18 cellular contexts compared by ENCODE assay signal in genomic region chr1:207030522-207031009, GRCh38. TPM values are rescaled to one million over a fixed set of nuclear protein-coding genes. Genes with fewer than 3 reads are reported as not detected.
DNase-seq lines count a peak whose midpoint lies in the region; ATAC-seq, FAIRE-seq and TF ChIP-seq lines count a peak whose summit lies in the region.
"Had no signal": no experiment of that assay in that cellular context is flagged by ENCODE, and none has a peak within 500 bp of the region (broad histone marks: within the 10 kb centered on the region; RNA-seq: fewer than 3 reads in every experiment).

No MANE protein-coding gene starts in this region.

- no peak overlapping the region for H3K4me3 Mint-ChIP-seq in GM23338
- H3K4me3 Mint-ChIP-seq: activated naive CD8-positive, alpha-beta T cell; memory B cell; neural progenitor cell had no signal

- H3K27ac Mint-ChIP-seq in GM23338 = no peak overlapping the region
- H3K27ac Mint-ChIP-seq: activated naive CD8-positive, alpha-beta T cell; memory B cell; neural progenitor cell had no signal

- in situ Hi-C loops in K562 (cut with MboI) = no loop called here

- FAIRE-seq in K562 (lab: Jason Lieb, UNC) = no peak
- FAIRE-seq: H1 had no signal

- H3K4me1 ChIP-seq in GM23338 (ENCODE audit: insufficient read depth) (peaks cover 40% of the 10 kb centered on the region), K562 (replicated peaks in 1 of 2; ENCODE audit: control insufficient read depth in 2 of 2, insufficient read depth in 2 of 2, low read length in 2 of 2) (peaks cover 13 to 92% of the 10 kb centered on the region in 2 experiments)

- H3K27ac ChIP-seq in GM23338 (ENCODE audit: low read depth) (no peak overlapping the region), K562 (ENCODE audit: extremely low read depth, low read depth, low read length) (peak overlapping the region; percentile 35; the same call in 2 of the 3 replicates)
- H3K27ac ChIP-seq: gastroesophageal sphincter, neural progenitor cell had no signal

- H3K4me3 ChIP-seq in GM23338 = no peak overlapping the region
- H3K4me3 ChIP-seq in K562 = no peak overlapping the region
- no peak overlapping the region for H3K4me3 ChIP-seq in foreskin fibroblast (ENCODE audit: low read depth in 1 of 2, low read length in 2 of 2)
- H3K4me3 ChIP-seq: gastroesophageal sphincter, neural progenitor cell, right lobe of liver had no signal

- H3K9ac ChIP-seq in K562 (ENCODE audit: insufficient read depth in 1 of 2, low read depth in 2 of 2, low read length in 2 of 2) = peak overlapping the region in 1 of 2 experiments; percentile 25; a peak in 1 of 4 replicates
- H3K9ac ChIP-seq: neural progenitor cell had no signal

- TF ChIP-seq CTCF in GM23338 (conservative IDR thresholded peaks at IDR 0.05; ENCODE audit: low read depth in 2 of 2) = no peak
- no peak for TF ChIP-seq CTCF in K562 (IDR thresholded peaks at IDR 0.05 in 2 of 3, conservative IDR thresholded peaks at IDR 0.05 in 1 of 3; ENCODE audit: insufficient read depth in 2 of 3, low read depth in 1 of 3, low read length in 3 of 3)
- no peak for TF ChIP-seq CTCF in foreskin fibroblast (IDR thresholded peaks at IDR 0.05; ENCODE audit: low read depth, low read length)

- H3K27me3 Mint-ChIP-seq in GM23338 (ENCODE audit: insufficient read depth, low read depth, poor library complexity) = peaks cover 3% of the 10 kb centered on the region

- no TSS peak for BruUV-seq in K562 (replicated peaks; lab: Mats Ljungman, UMichigan)

- no peak for DNase-seq in GM23338 (ENCODE audit: low spot score)
- DNase-seq in K562 (ENCODE audit: extremely low read depth in 1 of 4, low spot score in 3 of 4) = no peak
- peak; percentile 68 for DNase-seq in kidney tubule cell (ENCODE audit: low spot score)
- peak; percentile 67 for DNase-seq in renal cortical epithelial cell (ENCODE audit: low read depth)
- DNase-seq in NCI-H345 (lab: John Stamatoyannopoulos, UW) = no peak
- no peak for DNase-seq in HuH-7 (ENCODE audit: low spot score)
- DNase-seq in foreskin fibroblast = no peak
- DNase-seq: activated T-cell treated with anti-CD3 and anti-CD28 coated beads, Interleukin-2, amount 50 U/mL, for 1 hour; effector CD4-positive, alpha-beta T cell; NCI-H1694 treated with DMSO at 0.1 percent for 48 hours; NCI-H526; right lobe of liver had no signal

- no peak for ATAC-seq in GM23338
- no peak for ATAC-seq in K562
- ATAC-seq in HG03432 (IDR thresholded peaks at IDR 0.05; ENCODE audit: unreplicated experiment) = no peak
- ATAC-seq: gastroesophageal sphincter had no signal

- no peaks in the 10 kb centered on the region for H3K36me3 Mint-ChIP-seq in GM23338 (ENCODE audit: low read depth)
- H3K36me3 Mint-ChIP-seq: activated naive CD8-positive, alpha-beta T cell; memory B cell; neural progenitor cell had no signal

- POLR2A ChIA-PET in K562 (lab: Yijun Ruan, JAX) = interaction anchor here (0.5 to 9.0 kb wide), 6 partner anchors 8 to 803 kb away, joined by 3 to 104 read pairs (median 17); partner anchors contain the start of gene YOD1

- no peak for TF ChIP-seq RAD21 in K562 (CRISPR knock-in tag; conservative IDR thresholded peaks at IDR 0.05 in 1 of 2, IDR thresholded peaks at IDR 0.05 in 1 of 2)

- CTCF ChIA-PET in K562 (lab: Yijun Ruan, JAX; ENCODE audit: low intra/inter-chr PET ratio) = no interaction called here

- intact Hi-C loops in K562 (cut with micrococcal nuclease) = no loop called here

- no peaks in the 10 kb centered on the region for H3F3A ChIP-seq in GM23338 (replicated peaks; ENCODE audit: low read depth)

- H2AFZ ChIP-seq in GM23338 (no peak overlapping the region), K562 (ENCODE audit: low read depth, low read length) (peak overlapping the region; percentile 61)
- H2AFZ ChIP-seq: neural progenitor cell had no signal

- H3K4me1 Mint-ChIP-seq in GM23338 = peaks cover 61% of the 10 kb centered on the region
- H3K4me1 Mint-ChIP-seq: memory B cell had no signal

- no peaks in the 10 kb centered on the region for H4K20me1 ChIP-seq in GM23338 (replicated peaks; ENCODE audit: insufficient read depth)
- H4K20me1 ChIP-seq in K562 (replicated peaks; ENCODE audit: control insufficient read depth, insufficient read depth, low read length) = no peaks in the 10 kb centered on the region

- no peak for TF ChIP-seq EP300 in K562 (IDR thresholded peaks at IDR 0.05; ENCODE audit: low read length)

- 24% methylated on average over 5 of the region's 5 CpGs for WGBS in K562 (ENCODE audit: insufficient coverage, low coverage, missing lambda C conversion rate)

- no peaks in the 10 kb centered on the region for H3K9me3 Mint-ChIP-seq in GM23338
- H3K9me3 Mint-ChIP-seq: memory B cell, neural progenitor cell had no signal

- H3K27me3 ChIP-seq in GM23338 (ENCODE audit: insufficient read depth) = no peaks in the 10 kb centered on the region
- no peaks in the 10 kb centered on the region for H3K27me3 ChIP-seq in K562 (ENCODE audit: control insufficient read depth in 2 of 2, insufficient read depth in 2 of 2, low read length in 2 of 2)
- H3K27me3 ChIP-seq: neural progenitor cell, right lobe of liver had no signal

- peaks cover 10% of the 10 kb centered on the region; the same call in 1 of the 2 replicates for H3K9me2 ChIP-seq in GM23338 (ENCODE audit: insufficient read depth)

- H3K4me2 ChIP-seq in GM23338 = peak overlapping the region; percentile 49; the same call in 1 of the 2 replicates
- H3K4me2 ChIP-seq in K562 (ENCODE audit: insufficient read depth, low read length) = peak overlapping the region; percentile 59
- H3K4me2 ChIP-seq: neural progenitor cell had no signal

- no peaks in the 10 kb centered on the region for H3K36me3 ChIP-seq in GM23338 (ENCODE audit: insufficient read depth)
- H3K36me3 ChIP-seq in K562 (ENCODE audit: control insufficient read depth, insufficient read depth, low read length) = no peaks in the 10 kb centered on the region
- H3K36me3 ChIP-seq: gastroesophageal sphincter, neural progenitor cell, right lobe of liver had no signal

- H3K9me1 ChIP-seq in K562 (ENCODE audit: control insufficient read depth, insufficient read depth, low read length) = no peaks in the 10 kb centered on the region

- no peak for TF ChIP-seq POLR2A in K562 (conservative IDR thresholded peaks at IDR 0.05)

- no peaks in the 10 kb centered on the region for H3K79me2 ChIP-seq in GM23338 (replicated peaks; ENCODE audit: insufficient read depth)
- H3K79me2 ChIP-seq in K562 (ENCODE audit: control insufficient read depth, insufficient read depth, low read length) = peaks cover 6% of the 10 kb centered on the region; the same call in 2 of the 3 replicates

- no peaks in the 10 kb centered on the region for H3K9me3 ChIP-seq in K562 (replicated peaks; ENCODE audit: control insufficient read depth, insufficient read depth, low read depth, low read length)
- H3K9me3 ChIP-seq: gastroesophageal sphincter, right lobe of liver had no signal

RNA-seq across cellular contexts. Expression of gene C1orf116, which starts 2.0 kb away (rescaled TPM):
- total RNA-seq in GM23338 (2014; rRNA removed; shearing (Covaris generic)) = 4.0 and 5.3 TPM in 2 replicates
- polyA plus RNA-seq in GM23338 (2016; fragmentation: Nextera tagmentation; extraction: Ambion mirVana) (2.2 and 2.3 TPM in 2 replicates), K562 (2011; rRNA removed) (1.2 and 2.6 TPM in 2 replicates), K562 (2014; fragmentation: Illumina TruSeq; extraction: Trizol) (3.0 and 3.1 TPM in 2 replicates), K562 (2014; fragmentation: Nextera tagmentation; extraction: Ambion mirVana) (under 1 TPM; 0.62 to 0.69 TPM), K562 (2014; rRNA removed) (0.62 and 0.95 TPM in 2 replicates)
- total RNA-seq in K562 (2011; cell fraction: chromatin; rRNA removed; ENCODE audit: low replicate concordance) = 2.8 and 4.0 TPM in 2 replicates
- total RNA-seq in K562 (2011; cell fraction: nucleolus; rRNA removed) = 2.5 and 3.0 TPM in 2 replicates
- 3.1 and 3.4 TPM in 2 replicates for total RNA-seq in K562 (2011; cell fraction: nucleoplasm; rRNA removed)
- total RNA-seq in K562 (2014; rRNA removed) (1.8 TPM in 2 replicates), K562 (2014; rRNA removed; fragmentation: Illumina TruSeq; extraction: Trizol) (0.80 and 0.95 TPM in 2 replicates), K562 (2015; rRNA removed; fragmentation: Illumina TruSeq; extraction: Trizol) (0.80 and 0.87 TPM in 2 replicates), K562 (2021) (2.6 and 2.7 TPM in 2 replicates), renal cortical epithelial cell (16.3 and 17.9 TPM in 2 replicates)
- polyA plus RNA-seq in K562 (2011; cell fraction: cytosol; rRNA removed) = 0.81 and 1.4 TPM in 2 replicates
- 2.3 and 5.0 TPM in 2 replicates for polyA plus RNA-seq in K562 (2011; cell fraction: nucleus; rRNA removed)
- polyA plus RNA-seq in K562 (2012) = 2.2 and 2.8 TPM in 2 replicates
- polyA minus RNA-seq in K562 (2011; rRNA and poly(A)+ RNA removed) = 2.6 TPM in 2 replicates
- 2.4 and 2.5 TPM in 2 replicates for polyA minus RNA-seq in K562 (2011; cell fraction: cytosol; rRNA and poly(A)+ RNA removed)
- 4.4 and 5.2 TPM in 2 replicates for polyA minus RNA-seq in K562 (2011; cell fraction: nucleus; rRNA and poly(A)+ RNA removed)

RNA-seq across cellular contexts. Expression of gene YOD1, which starts 20.4 kb away (rescaled TPM):
- total RNA-seq in GM23338 (2014; rRNA removed; shearing (Covaris generic)) = 19.7 and 21.9 TPM in 2 replicates
- polyA plus RNA-seq in GM23338 (2016; fragmentation: Nextera tagmentation; extraction: Ambion mirVana) (3.9 and 4.6 TPM in 2 replicates), K562 (2011; rRNA removed) (38.8 and 46.9 TPM in 2 replicates), K562 (2014; fragmentation: Illumina TruSeq; extraction: Trizol) (43.9 and 46.5 TPM in 2 replicates), K562 (2014; fragmentation: Nextera tagmentation; extraction: Ambion mirVana) (10 to 100 TPM; 18.2 to 24.0 TPM), K562 (2014; rRNA removed) (27.9 and 28.7 TPM in 2 replicates)
- 25.7 and 74.5 TPM in 2 replicates for total RNA-seq in K562 (2011; cell fraction: chromatin; rRNA removed; ENCODE audit: low replicate concordance)
- 20.0 and 23.4 TPM in 2 replicates for total RNA-seq in K562 (2011; cell fraction: nucleolus; rRNA removed)
- total RNA-seq in K562 (2011; cell fraction: nucleoplasm; rRNA removed) = 50.4 and 82.5 TPM in 2 replicates
- total RNA-seq in K562 (2014; rRNA removed) (47.5 and 49.8 TPM in 2 replicates), K562 (2014; rRNA removed; fragmentation: Illumina TruSeq; extraction: Trizol) (78.1 and 91.0 TPM in 2 replicates), K562 (2015; rRNA removed; fragmentation: Illumina TruSeq; extraction: Trizol) (51.8 and 56.0 TPM in 2 replicates), K562 (2021) (61.6 and 61.7 TPM in 2 replicates), renal cortical epithelial cell (15.1 and 15.5 TPM in 2 replicates)
- polyA plus RNA-seq in K562 (2011; cell fraction: cytosol; rRNA removed) = 9.4 and 20.3 TPM in 2 replicates
- 23.5 and 35.3 TPM in 2 replicates for polyA plus RNA-seq in K562 (2011; cell fraction: nucleus; rRNA removed)
- polyA plus RNA-seq in K562 (2012) = 19.8 and 21.4 TPM in 2 replicates
- polyA minus RNA-seq in K562 (2011; rRNA and poly(A)+ RNA removed) = 61.7 and 76.1 TPM in 2 replicates
- polyA minus RNA-seq in K562 (2011; cell fraction: cytosol; rRNA and poly(A)+ RNA removed) = 33.8 and 43.8 TPM in 2 replicates
- 50.4 and 102 TPM in 2 replicates for polyA minus RNA-seq in K562 (2011; cell fraction: nucleus; rRNA and poly(A)+ RNA removed)

RNA-seq across cellular contexts. Expression of gene PFKFB2, which starts 22.5 kb away (rescaled TPM):
- total RNA-seq in GM23338 (2014; rRNA removed; shearing (Covaris generic)) = 10.1 and 14.8 TPM in 2 replicates
- polyA plus RNA-seq in GM23338 (2016; fragmentation: Nextera tagmentation; extraction: Ambion mirVana) (3.8 and 4.9 TPM in 2 replicates), K562 (2011; rRNA removed) (24.1 and 26.0 TPM in 2 replicates), K562 (2014; fragmentation: Illumina TruSeq; extraction: Trizol) (13.5 and 16.4 TPM in 2 replicates), K562 (2014; fragmentation: Nextera tagmentation; extraction: Ambion mirVana) (1 to 10 TPM; 6.9 to 7.6 TPM), K562 (2014; rRNA removed) (11.7 and 11.9 TPM in 2 replicates)
- total RNA-seq in K562 (2011; cell fraction: chromatin; rRNA removed; ENCODE audit: low replicate concordance) = 29.4 and 45.8 TPM in 2 replicates
- 18.0 and 21.1 TPM in 2 replicates for total RNA-seq in K562 (2011; cell fraction: nucleolus; rRNA removed)
- 29.2 and 44.5 TPM in 2 replicates for total RNA-seq in K562 (2011; cell fraction: nucleoplasm; rRNA removed)
- total RNA-seq in K562 (2014; rRNA removed) (10.5 and 12.3 TPM in 2 replicates), K562 (2014; rRNA removed; fragmentation: Illumina TruSeq; extraction: Trizol) (21.9 and 26.2 TPM in 2 replicates), K562 (2015; rRNA removed; fragmentation: Illumina TruSeq; extraction: Trizol) (17.3 and 17.8 TPM in 2 replicates), K562 (2021) (20.4 and 22.9 TPM in 2 replicates), renal cortical epithelial cell (10.7 and 15.8 TPM in 2 replicates)
- 7.4 and 16.5 TPM in 2 replicates for polyA plus RNA-seq in K562 (2011; cell fraction: cytosol; rRNA removed)
- polyA plus RNA-seq in K562 (2011; cell fraction: nucleus; rRNA removed) = 45.3 and 52.2 TPM in 2 replicates
- polyA plus RNA-seq in K562 (2012) = 11.2 and 14.1 TPM in 2 replicates
- polyA minus RNA-seq in K562 (2011; rRNA and poly(A)+ RNA removed) = 44.6 and 45.6 TPM in 2 replicates
- polyA minus RNA-seq in K562 (2011; cell fraction: cytosol; rRNA and poly(A)+ RNA removed) = 11.7 and 14.3 TPM in 2 replicates
- polyA minus RNA-seq in K562 (2011; cell fraction: nucleus; rRNA and poly(A)+ RNA removed) = 18.3 and 29.3 TPM in 2 replicates

RNA-seq across cellular contexts. Expression of gene C4BPB, which starts 58.1 kb away (rescaled TPM):
- not detected in 2 replicates for total RNA-seq in GM23338 (2014; rRNA removed; shearing (Covaris generic))
- not detected in 2 replicates for polyA plus RNA-seq in GM23338 (2016; fragmentation: Nextera tagmentation; extraction: Ambion mirVana)
- not detected in 2 replicates for total RNA-seq in K562 (2011; cell fraction: chromatin; rRNA removed; ENCODE audit: low replicate concordance)
- total RNA-seq in K562 (2011; cell fraction: nucleolus; rRNA removed) = not detected in 2 replicates
- not detected in 2 replicates for total RNA-seq in K562 (2011; cell fraction: nucleoplasm; rRNA removed)
- total RNA-seq in K562 (2014; rRNA removed) = not detected in 2 replicates
- not detected in 2 replicates for total RNA-seq in K562 (2014; rRNA removed; fragmentation: Illumina TruSeq; extraction: Trizol)
- not detected in 2 replicates for total RNA-seq in K562 (2015; rRNA removed; fragmentation: Illumina TruSeq; extraction: Trizol)
- not detected in 2 replicates for total RNA-seq in K562 (2021)
- polyA plus RNA-seq in K562 (2011; rRNA removed) = not detected in 2 replicates
- polyA plus RNA-seq in K562 (2011; cell fraction: cytosol; rRNA removed) = 0.03 TPM in 1 of 2 replicates, not detected in the other
- polyA plus RNA-seq in K562 (2011; cell fraction: nucleus; rRNA removed) = not detected in 2 replicates
- not detected in 2 replicates for polyA plus RNA-seq in K562 (2012)
- polyA plus RNA-seq in K562 (2014; fragmentation: Illumina TruSeq; extraction: Trizol) = not detected in 2 replicates
- polyA plus RNA-seq in K562 (2014; fragmentation: Nextera tagmentation; extraction: Ambion mirVana) = not detected
- polyA plus RNA-seq in K562 (2014; rRNA removed) = not detected in 2 replicates
- polyA minus RNA-seq in K562 (2011; rRNA and poly(A)+ RNA removed) = 0.12 TPM in 1 of 2 replicates, not detected in the other
- polyA minus RNA-seq in K562 (2011; cell fraction: cytosol; rRNA and poly(A)+ RNA removed) = 2.3 and 3.0 TPM in 2 replicates
- polyA minus RNA-seq in K562 (2011; cell fraction: nucleus; rRNA and poly(A)+ RNA removed) = 0.22 and 0.54 TPM in 2 replicates
- total RNA-seq in renal cortical epithelial cell = not detected in 2 replicates
- total RNA-seq: H1 had no signal
- polyA plus RNA-seq: H1 had no signal

Comparison
In these comparisons a context has a peak if more than half of its experiments do, and no peak if none do; other contexts are left out.
1. DNase-seq: peak in kidney tubule cell (single experiment) and renal cortical epithelial cell (single experiment); none in GM23338 (single experiment), K562 (0 of 4), NCI-H345 (single experiment), HuH-7 (single experiment) and foreskin fibroblast (0 of 2).